Comparison of ENCODE assay signal across 9 cellular contexts in genomic region chr11:85626496-85626895, GRCh38. TPM values are rescaled to one million over a fixed set of nuclear protein-coding genes. Genes with fewer than 3 reads are reported as not detected.
A peak's percentile ranks its signal among the peaks of the same experiment; 100 is the strongest.
DNase-seq lines count a peak whose midpoint lies in the region; ATAC-seq and TF ChIP-seq lines count a peak whose summit lies in the region.
"Had no signal": no experiment of that assay in that cellular context is flagged by ENCODE, and none has a peak within 500 bp of the region (broad histone marks: within the 10 kb centered on the region; RNA-seq: fewer than 3 reads in every experiment).

No MANE protein-coding gene starts in this region.

- peak; percentile 35 for DNase-seq in activated naive CD4-positive, alpha-beta T cell treated with anti-CD3 and anti-CD28 coated beads for 36 hours
- no peak for DNase-seq in activated naive CD4-positive, alpha-beta T cell (lab: John Stamatoyannopoulos, UW)
- no peak for DNase-seq in WTC11 (ENCODE audit: low spot score)
- DNase-seq in iris pigment epithelial cell (ENCODE audit: low read depth), result peak; percentile 8
- DNase-seq in thoracic aorta (ENCODE audit: low spot score), result no peak
- DNase-seq in HUDEP-2 (lab: John Stamatoyannopoulos, UW; ENCODE audit: unreplicated experiment in 76 of 76), result no peak
- DNase-seq in GM10266 (ENCODE audit: extremely low spot score), result no peak

- H3K27ac Mint-ChIP-seq in activated naive CD4-positive, alpha-beta T cell treated with anti-CD3 and anti-CD28 coated beads for 36 hours, result peak overlapping the region; percentile 25
- H3K27ac Mint-ChIP-seq in WTC11, result no peak overlapping the region

- POLR2A ChIA-PET in WTC11 (lab: Charles Lee), result interaction anchor here (1.0 to 2.6 kb wide), 2 partner anchors 21 to 38 kb away, joined by 8 to 13 read pairs; partner anchors contain the start of genes CREBZF and TMEM126A

- H3K9me3 ChIP-seq in thoracic aorta, result no peaks in the 10 kb centered on the region
- H3K9me3 ChIP-seq: mucosa of descending colon had no signal

- H3K4me1 Mint-ChIP-seq in activated naive CD4-positive, alpha-beta T cell treated with anti-CD3 and anti-CD28 coated beads for 36 hours (ENCODE audit: low read depth), result peaks cover 33% of the 10 kb centered on the region
- H3K4me1 Mint-ChIP-seq in WTC11, result peaks cover 28% of the 10 kb centered on the region

- peaks cover 4% of the 10 kb centered on the region for H3K36me3 Mint-ChIP-seq in activated naive CD4-positive, alpha-beta T cell treated with anti-CD3 and anti-CD28 coated beads for 36 hours (ENCODE audit: low read depth)
- H3K36me3 Mint-ChIP-seq in WTC11, result peaks cover 7% of the 10 kb centered on the region

- intact Hi-C loops in activated naive CD4-positive, alpha-beta T cell treated with anti-CD3 and anti-CD28 coated beads for 36 hours (cut with micrococcal nuclease), result loop anchor here (10.0 kb wide), 1 partner anchor 1408 kb away; the partner anchor contains the start of gene TMEM135

- TF ChIP-seq CTCF in WTC11 (IDR thresholded peaks at IDR 0.05) (no peak), thoracic aorta (IDR thresholded peaks at IDR 0.05) (no peak), GM10266 (IDR thresholded peaks at IDR 0.05; ENCODE audit: control insufficient read depth, insufficient read depth, low read depth, missing control alignments) (no peak)

- H3K36me3 ChIP-seq in thoracic aorta, result no peaks in the 10 kb centered on the region

- H3K4me3 ChIP-seq in thoracic aorta, result peak overlapping the region; percentile 97
- H3K4me3 ChIP-seq: mucosa of descending colon had no signal

- H3K27me3 Mint-ChIP-seq in activated naive CD4-positive, alpha-beta T cell treated with anti-CD3 and anti-CD28 coated beads for 36 hours (ENCODE audit: low read depth), result no peaks in the 10 kb centered on the region
- H3K27me3 Mint-ChIP-seq in WTC11 (ENCODE audit: low read depth), result no peaks in the 10 kb centered on the region

- no peaks in the 10 kb centered on the region for H3K27me3 ChIP-seq in thoracic aorta (replicated peaks; ENCODE audit: insufficient read depth)

- ATAC-seq in WTC11, result no peak
- no peak for ATAC-seq in thoracic aorta (ENCODE audit: insufficient number of reproducible peaks, low FRiP score, low read depth)
- no peak for ATAC-seq in HG02973 (IDR thresholded peaks at IDR 0.05; ENCODE audit: unreplicated experiment)

- CTCF ChIA-PET in activated naive CD4-positive, alpha-beta T cell treated with anti-CD3 and anti-CD28 coated beads for 36 hours (lab: Charles Lee), result interaction anchor here (1.3 kb wide), 1 partner anchor 31 kb away, joined by 3 read pairs; no protein-coding TSS in a partner anchor
- CTCF ChIA-PET in WTC11 (lab: Charles Lee), result interaction anchor here (2.1 kb wide), 1 partner anchor 229 kb away, joined by 12 read pairs; the partner anchor contains the start of gene CCDC83

- no peaks in the 10 kb centered on the region for H3K9me3 Mint-ChIP-seq in activated naive CD4-positive, alpha-beta T cell treated with anti-CD3 and anti-CD28 coated beads for 36 hours
- no peaks in the 10 kb centered on the region for H3K9me3 Mint-ChIP-seq in WTC11

- H3K27ac ChIP-seq in thoracic aorta, result peak overlapping the region in 1 of 2 donors; percentile 97

- peaks cover 12 to 33% of the 10 kb centered on the region in 2 donors for H3K4me1 ChIP-seq in thoracic aorta (ENCODE audit: control insufficient read depth in 1 of 2, low read depth in 2 of 2)

- peak overlapping the region; percentile 99 for H3K4me3 Mint-ChIP-seq in activated naive CD4-positive, alpha-beta T cell treated with anti-CD3 and anti-CD28 coated beads for 36 hours
- H3K4me3 Mint-ChIP-seq in WTC11, result peak overlapping the region; percentile 100

TF ChIP-seq in WTC11, 78 proteins besides CTCF, POLR2A, EP300 and RAD21 (continues in another document):
- no peak for TF ChIP-seq ELF4 (CRISPR knock-in tag; IDR thresholded peaks at IDR 0.05; ENCODE audit: low read depth)
- no peak for TF ChIP-seq TCF7 (CRISPR knock-in tag; IDR thresholded peaks at IDR 0.05; ENCODE audit: low read depth)
- TF ChIP-seq ZBTB43 (CRISPR knock-in tag; IDR thresholded peaks at IDR 0.05), result no peak
- no peak for TF ChIP-seq NFYB (CRISPR knock-in tag; conservative IDR thresholded peaks at IDR 0.05; ENCODE audit: low read depth)
- no peak for TF ChIP-seq ZNF416 (CRISPR knock-in tag; IDR thresholded peaks at IDR 0.05)
- no peak for TF ChIP-seq GABPB1 (CRISPR knock-in tag; IDR thresholded peaks at IDR 0.05)
- TF ChIP-seq EMX1 (CRISPR knock-in tag; IDR thresholded peaks at IDR 0.05), result no peak
- no peak for TF ChIP-seq ZNF263 (CRISPR knock-in tag; IDR thresholded peaks at IDR 0.05; ENCODE audit: low read depth)
- no peak for TF ChIP-seq AFF4 (CRISPR knock-in tag; IDR thresholded peaks at IDR 0.05; ENCODE audit: borderline replicate concordance)
- TF ChIP-seq, protein P1, sequence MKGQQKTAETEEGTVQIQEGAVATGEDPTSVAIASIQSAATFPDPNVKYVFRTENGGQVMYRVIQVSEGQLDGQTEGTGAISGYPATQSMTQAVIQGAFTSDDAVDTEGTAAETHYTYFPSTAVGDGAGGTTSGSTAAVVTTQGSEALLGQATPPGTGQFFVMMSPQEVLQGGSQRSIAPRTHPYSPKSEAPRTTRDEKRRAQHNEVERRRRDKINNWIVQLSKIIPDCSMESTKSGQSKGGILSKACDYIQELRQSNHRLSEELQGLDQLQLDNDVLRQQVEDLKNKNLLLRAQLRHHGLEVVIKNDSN (CRISPR knock-in tag; IDR thresholded peaks at IDR 0.05), result no peak

RNA-seq across cellular contexts. Expression of gene DLG2, which starts 0.6 kb away (rescaled TPM):
- total RNA-seq in activated naive CD4-positive, alpha-beta T cell treated with anti-CD3 and anti-CD28 coated beads for 36 hours, result 1 to 10 TPM; 3.3 to 4.6 TPM
- total RNA-seq in WTC11 (2021) (12.9 to 17.5 TPM (median 15.2 TPM) in 3 replicates), thoracic aorta (10 to 100 TPM in 1 of 2 donors, 1 to 10 TPM in 1; 3.8 to 16.4 TPM)

RNA-seq across cellular contexts. Expression of gene TMEM126B, which starts 1.9 kb away (rescaled TPM):
- total RNA-seq in activated naive CD4-positive, alpha-beta T cell treated with anti-CD3 and anti-CD28 coated beads for 36 hours, result 10 to 100 TPM; 72.6 to 79.0 TPM
- 52.8 to 65.8 TPM (median 63.8 TPM) in 3 replicates for total RNA-seq in WTC11 (2021)
- 10 to 100 TPM; 36.8 to 51.7 TPM for total RNA-seq in thoracic aorta

RNA-seq across cellular contexts. Expression of gene TMEM126A, which starts 21.3 kb away (rescaled TPM):
- 10 to 100 TPM; 47.5 to 56.2 TPM for total RNA-seq in activated naive CD4-positive, alpha-beta T cell treated with anti-CD3 and anti-CD28 coated beads for 36 hours
- total RNA-seq in WTC11 (2021) (34.6 to 37.2 TPM (median 36.9 TPM) in 3 replicates), thoracic aorta (10 to 100 TPM; 11.0 to 25.4 TPM)

RNA-seq across cellular contexts. Expression of gene CREBZF, which starts 38.4 kb away (rescaled TPM):
- 10 to 100 TPM; 53.3 to 53.9 TPM for total RNA-seq in activated naive CD4-positive, alpha-beta T cell treated with anti-CD3 and anti-CD28 coated beads for 36 hours
- 46.9 to 54.6 TPM (median 48.6 TPM) in 3 replicates for total RNA-seq in WTC11 (2021)
- 10 to 100 TPM; 74.9 to 88.3 TPM for total RNA-seq in thoracic aorta

RNA-seq across cellular contexts. Expression of gene CCDC89, which starts 59.5 kb away (rescaled TPM):
- total RNA-seq in activated naive CD4-positive, alpha-beta T cell treated with anti-CD3 and anti-CD28 coated beads for 36 hours, result not detected
- total RNA-seq in WTC11 (2021), result not detected in 3 replicates
- total RNA-seq in thoracic aorta, result 1 to 10 TPM in 1 of 2 donors, under 1 TPM in 1; 0.81 to 2.3 TPM

Comparison
In these comparisons a context has a peak if more than half of its experiments do, and no peak if none do; other contexts are left out.
1. DNase-seq: peak in activated naive CD4-positive, alpha-beta T cell treated with anti-CD3 and anti-CD28 coated beads for 36 hours (single experiment) and iris pigment epithelial cell (single experiment); none in activated naive CD4-positive, alpha-beta T cell (0 of 4), WTC11 (single experiment), thoracic aorta (single experiment), HUDEP-2 (0 of 76) and GM10266 (single experiment).